In genomic region chr1:214440219-214440965, GRCh38 we compare ENCODE assay signal across 9 cellular contexts.
DNase-seq lines count a peak whose midpoint lies in the region; ATAC-seq, FAIRE-seq and TF ChIP-seq lines count a peak whose summit lies in the region.
"Had no signal": no experiment of that assay in that cellular context is flagged by ENCODE, and none has a peak within 500 bp of the region (broad histone marks: within the 10 kb centered on the region; RNA-seq: fewer than 3 reads in every experiment).

No MANE protein-coding gene starts in this region.

- H3K4me1 ChIP-seq in keratinocyte (ENCODE audit: control insufficient read depth, extremely low read depth, insufficient read depth, low read length): peaks cover 61% of the 10 kb centered on the region
- peaks cover 0 to 16% (median 6%) of the 10 kb centered on the region in 4 donors for H3K4me1 ChIP-seq in upper lobe of left lung
- H3K4me1 ChIP-seq in esophagus muscularis mucosa: peaks cover 26 to 39% (median 32%) of the 10 kb centered on the region in 4 donors

- POLR2A ChIA-PET in activated CD4-positive, alpha-beta memory T cell treated with anti-CD3 and anti-CD28 coated beads for 36 hours (lab: Charles Lee): interaction anchor here (0.9 to 2.2 kb wide), 3 partner anchors 11 to 36 kb away, joined by 3 to 9 read pairs (median 8); no protein-coding TSS in a partner anchor

- ATAC-seq in upper lobe of left lung (ENCODE audit: low FRiP score in 2 of 2): no peak

- H3K36me3 Mint-ChIP-seq in activated naive CD4-positive, alpha-beta T cell treated with anti-CD3 and anti-CD28 coated beads for 36 hours (ENCODE audit: low read depth): no peaks in the 10 kb centered on the region
- H3K36me3 Mint-ChIP-seq in activated CD4-positive, alpha-beta memory T cell treated with anti-CD3 and anti-CD28 coated beads for 36 hours: no peaks in the 10 kb centered on the region

- H3K9me1 ChIP-seq in keratinocyte (ENCODE audit: control insufficient read depth, extremely low read depth, insufficient read depth, low read length): no peaks in the 10 kb centered on the region

- H3K36me3 ChIP-seq in keratinocyte (ENCODE audit: control insufficient read depth in 2 of 2, extremely low read depth in 1 of 2, insufficient read depth in 2 of 2, low read length in 2 of 2) (peaks cover 4 to 6% of the 10 kb centered on the region in 2 experiments), upper lobe of left lung (no peaks in the 10 kb centered on the region), esophagus muscularis mucosa (no peaks in the 10 kb centered on the region)

- no peaks in the 10 kb centered on the region for H3K27me3 ChIP-seq in keratinocyte (ENCODE audit: control insufficient read depth, extremely low read depth, insufficient read depth, low read length)
- H3K27me3 ChIP-seq in upper lobe of left lung: no peaks in the 10 kb centered on the region
- H3K27me3 ChIP-seq in esophagus muscularis mucosa: no peaks in the 10 kb centered on the region

- H3K27me3 Mint-ChIP-seq in activated naive CD4-positive, alpha-beta T cell treated with anti-CD3 and anti-CD28 coated beads for 36 hours (ENCODE audit: low read depth): peaks cover 2% of the 10 kb centered on the region
- peaks cover 1% of the 10 kb centered on the region for H3K27me3 Mint-ChIP-seq in activated CD4-positive, alpha-beta memory T cell treated with anti-CD3 and anti-CD28 coated beads for 36 hours

- H4K20me1 ChIP-seq in keratinocyte (ENCODE audit: control insufficient read depth, extremely low read depth, insufficient read depth, low read length): no peaks in the 10 kb centered on the region

- dilution Hi-C loops in keratinocyte (cut with MboI; ENCODE audit: extremely low pct_ligation_motif_present, low sequenced_read_pairs): no loop called here

- CTCF ChIA-PET in activated naive CD4-positive, alpha-beta T cell treated with anti-CD3 and anti-CD28 coated beads for 36 hours (lab: Charles Lee): no interaction called here
- CTCF ChIA-PET in activated CD4-positive, alpha-beta memory T cell treated with anti-CD3 and anti-CD28 coated beads for 36 hours (lab: Charles Lee): interaction anchor here (1.3 to 2.3 kb wide), 2 partner anchors 11 to 162 kb away, joined by 3 to 6 read pairs; partner anchors contain the start of gene CENPF

- TF ChIP-seq EP300 in upper lobe of left lung (IDR thresholded peaks at IDR 0.05) (no peak), esophagus muscularis mucosa (IDR thresholded peaks at IDR 0.05) (no peak)

- H3K4me3 ChIP-seq in keratinocyte (ENCODE audit: control insufficient read depth in 2 of 3, extremely low read depth in 1 of 3, insufficient read depth in 2 of 3, low read depth in 1 of 3, low read length in 3 of 3): peak overlapping the region in 2 of 3 experiments; percentile 34 to 52
- no peak overlapping the region for H3K4me3 ChIP-seq in upper lobe of left lung
- H3K4me3 ChIP-seq in esophagus muscularis mucosa: no peak overlapping the region

- H3K79me2 ChIP-seq in keratinocyte (ENCODE audit: control insufficient read depth, insufficient read depth, low read length): peaks cover 60% of the 10 kb centered on the region

- H3K4me1 Mint-ChIP-seq in activated naive CD4-positive, alpha-beta T cell treated with anti-CD3 and anti-CD28 coated beads for 36 hours (ENCODE audit: low read depth): peaks cover 54% of the 10 kb centered on the region
- peaks cover 44% of the 10 kb centered on the region for H3K4me1 Mint-ChIP-seq in activated CD4-positive, alpha-beta memory T cell treated with anti-CD3 and anti-CD28 coated beads for 36 hours (ENCODE audit: low read depth)

- 85 to 86% methylated on average over 4 of the region's 4 CpGs for WGBS in upper lobe of left lung, 2 donors
- 85% methylated on average over 4 of the region's 4 CpGs for WGBS in esophagus muscularis mucosa

- intact Hi-C loops in activated naive CD4-positive, alpha-beta T cell treated with anti-CD3 and anti-CD28 coated beads for 36 hours (cut with micrococcal nuclease): no loop called here
- intact Hi-C loops in activated CD4-positive, alpha-beta memory T cell treated with anti-CD3 and anti-CD28 coated beads for 36 hours (cut with micrococcal nuclease): no loop called here
- intact Hi-C loops in esophagus muscularis mucosa (cut with DNase I): no loop called here

- no peaks in the 10 kb centered on the region for H3K9me3 Mint-ChIP-seq in activated naive CD4-positive, alpha-beta T cell treated with anti-CD3 and anti-CD28 coated beads for 36 hours
- H3K9me3 Mint-ChIP-seq in activated CD4-positive, alpha-beta memory T cell treated with anti-CD3 and anti-CD28 coated beads for 36 hours: no peaks in the 10 kb centered on the region

- peak overlapping the region; percentile 99 for H3K27ac ChIP-seq in keratinocyte (ENCODE audit: control insufficient read depth, insufficient read depth, low read length)
- peak overlapping the region; percentile 20 to 73 (median 48) for H3K27ac ChIP-seq in upper lobe of left lung
- H3K27ac ChIP-seq in esophagus muscularis mucosa (replicated peaks in 1 of 4): peak overlapping the region in 2 of 4 donors; percentile 28 to 31

- no peak for DNase-seq in activated naive CD4-positive, alpha-beta T cell treated with anti-CD3 and anti-CD28 coated beads for 36 hours
- DNase-seq in activated naive CD4-positive, alpha-beta T cell (lab: John Stamatoyannopoulos, UW): no peak
- DNase-seq in activated CD4-positive, alpha-beta memory T cell treated with anti-CD3 and anti-CD28 coated beads for 36 hours: no peak
- DNase-seq in keratinocyte (ENCODE audit: low read depth, low spot score): no peak
- no peak for DNase-seq in upper lobe of left lung
- DNase-seq in esophagus muscularis mucosa (ENCODE audit: extremely low spot score): no peak
- DNase-seq in cerebellar nuclear complex (lab: John Stamatoyannopoulos, UW): no peak
- no peak for DNase-seq in HUDEP-2 (lab: John Stamatoyannopoulos, UW; ENCODE audit: unreplicated experiment in 76 of 76)
- DNase-seq: activated gamma-delta T cell had no signal

- no peak for TF ChIP-seq POLR2A in upper lobe of left lung (IDR thresholded peaks at IDR 0.05)
- TF ChIP-seq POLR2A in esophagus muscularis mucosa (IDR thresholded peaks at IDR 0.05; ENCODE audit: low read depth): no peak

- peak overlapping the region; percentile 16 for H3K4me3 Mint-ChIP-seq in activated naive CD4-positive, alpha-beta T cell treated with anti-CD3 and anti-CD28 coated beads for 36 hours
- H3K4me3 Mint-ChIP-seq in activated CD4-positive, alpha-beta memory T cell treated with anti-CD3 and anti-CD28 coated beads for 36 hours: no peak overlapping the region

- no peak for TF ChIP-seq CTCF in keratinocyte (optimal IDR thresholded peaks at IDR 0.05 in 1 of 3, IDR thresholded peaks at IDR 0.05 in 1 of 3, conservative IDR thresholded peaks at IDR 0.05 in 1 of 3; ENCODE audit: extremely low read depth in 1 of 3, insufficient read depth in 2 of 3, low read length in 3 of 3)
- TF ChIP-seq CTCF in upper lobe of left lung (IDR thresholded peaks at IDR 0.05): no peak
- no peak for TF ChIP-seq CTCF in esophagus muscularis mucosa (IDR thresholded peaks at IDR 0.05)

- peak overlapping the region; percentile 97 for H3K4me2 ChIP-seq in keratinocyte (ENCODE audit: control insufficient read depth, extremely low read depth, insufficient read depth, low read depth, low read length)

- no peak overlapping the region for H2AFZ ChIP-seq in keratinocyte (ENCODE audit: control insufficient read depth, low read length)

- H3K9me3 ChIP-seq in keratinocyte (ENCODE audit: control insufficient read depth, low read depth, low read length) (no peaks in the 10 kb centered on the region), upper lobe of left lung (no peaks in the 10 kb centered on the region), esophagus muscularis mucosa (no peaks in the 10 kb centered on the region)

- peak; percentile 91 for FAIRE-seq in keratinocyte (lab: Jason Lieb, UNC)

- H3K9ac ChIP-seq in keratinocyte (ENCODE audit: control insufficient read depth, extremely low read depth, insufficient read depth, low read length): peak overlapping the region; percentile 86

- H3K27ac Mint-ChIP-seq in activated naive CD4-positive, alpha-beta T cell treated with anti-CD3 and anti-CD28 coated beads for 36 hours: peak overlapping the region; percentile 93
- H3K27ac Mint-ChIP-seq in activated CD4-positive, alpha-beta memory T cell treated with anti-CD3 and anti-CD28 coated beads for 36 hours: peak overlapping the region; percentile 96

Comparison
In these comparisons a context has a peak if more than half of its experiments do, and no peak if none do; other contexts are left out.
1. H3K4me3 ChIP-seq: peak in keratinocyte (2 of 3); none in upper lobe of left lung (0 of 4) and esophagus muscularis mucosa (0 of 4).